8 cellular contexts compared by ENCODE assay signal in genomic region chr11:10454902-10455631, GRCh38. TPM values are rescaled to one million over a fixed set of nuclear protein-coding genes. Genes with fewer than 3 reads are reported as not detected.
A peak's percentile ranks its signal among the peaks of the same experiment; 100 is the strongest.
DNase-seq lines count a peak whose midpoint lies in the region; ATAC-seq and TF ChIP-seq lines count a peak whose summit lies in the region.

Gene AMPD3, plus strand, starts transcription at chr11:10455264. Its CDS starts 6,256 bp downstream, at chr11:10461520.

- DNase-seq in heart left ventricle (no peak), left ventricle myocardium superior (no peak), dermis blood vessel endothelial cell (peak; percentile 24), myocyte (ENCODE audit: low read depth) (peak; percentile 97), NCI-H1436 treated with DMSO at 0.1 percent for 48 hours (lab: John Stamatoyannopoulos, UW) (no peak), NOMO-1 treated with dmso at 0.1 percent for 144 hours (lab: John Stamatoyannopoulos, UW; ENCODE audit: unreplicated experiment) (no peak)

- H3K9me3 ChIP-seq in heart left ventricle (no peaks in the 10 kb centered on the region), HUES64 (ENCODE audit: insufficient read depth, low read depth, low read length) (no peaks in the 10 kb centered on the region)

- H3K4me1 ChIP-seq in heart left ventricle (peaks cover 0 to 56% (median 9%) of the 10 kb centered on the region in 12 donors), HUES64 (ENCODE audit: insufficient read depth, low read length) (peaks cover 23% of the 10 kb centered on the region)

- intact Hi-C loops in heart left ventricle (cut with DNase I): no loop called here
- intact Hi-C loops in left ventricle myocardium superior (cut with micrococcal nuclease): no loop called here

- H3K27me3 ChIP-seq in heart left ventricle: peaks cover 0 to 21% (median 9%) of the 10 kb centered on the region in 9 donors
- peaks cover 26% of the 10 kb centered on the region for H3K27me3 ChIP-seq in HUES64 (ENCODE audit: insufficient read depth, low read length)

- peak in 1 of 4 donors; percentile 22 for ATAC-seq in heart left ventricle
- ATAC-seq in left ventricle myocardium superior: no peak

- H3K4me3 ChIP-seq in heart left ventricle (peak within 1 kb of the TSS in 10 of 12 donors; percentile 8 to 65 (median 35)), HUES64 (ENCODE audit: low read length) (peak within 1 kb of the TSS; percentile 34)

- TF ChIP-seq POLR2A in heart left ventricle (IDR thresholded peaks at IDR 0.05): no peak
- 0 out of 2 replicates have a peak, but pooled peaks have one; percentile 29 for TF ChIP-seq POLR2A in Raji (IDR thresholded peaks at IDR 0.05; ENCODE audit: insufficient read depth, low read depth, low read length)

- H3K36me3 ChIP-seq in heart left ventricle (no peaks in the 10 kb centered on the region), HUES64 (ENCODE audit: insufficient read depth, low read length) (no peaks in the 10 kb centered on the region)

- 75 to 84% (median 78%) methylated on average over 11 of the region's 11 CpGs for WGBS in heart left ventricle, 4 donors
- WGBS in HUES64: 76% methylated on average over 11 of the region's 11 CpGs

- peak within 1 kb of the TSS; percentile 0; the same call in 1 of the 2 replicates for H3K9ac ChIP-seq in HUES64 (ENCODE audit: low read depth, low read length)

- no peak for TF ChIP-seq CTCF in heart left ventricle (IDR thresholded peaks at IDR 0.05)

- H3K27ac ChIP-seq in heart left ventricle (peak within 1 kb of the TSS in 3 of 12 donors; percentile 0 to 86 (median 24)), HUES64 (ENCODE audit: low read depth, low read length) (no peak within 1 kb of the TSS)

RNA-seq across cellular contexts. Expression of gene AMPD3, which starts in this region (rescaled TPM):
- total RNA-seq in heart left ventricle (10 to 100 TPM in 1 of 9 donors, 1 to 10 TPM in 8; 2.3 to 16.8 (median 3.0) TPM), left ventricle myocardium superior (3.7 TPM), dermis blood vessel endothelial cell (1.0 and 2.3 TPM in 2 replicates), myocyte (4.4 and 10.3 TPM in 2 replicates)
- 1 to 10 TPM; 1.0 to 1.1 TPM for polyA plus RNA-seq in heart left ventricle
- polyA plus RNA-seq in HUES64 (2013, experiment 1 of 2): 5.3 TPM
- polyA plus RNA-seq in HUES64 (2013, experiment 2 of 2): 5.5 TPM
- polyA plus RNA-seq in myocyte (2012): 2.6 TPM

Comparison
In these comparisons a context has a peak if more than half of its experiments do, and no peak if none do; other contexts are left out.
1. DNase-seq: peak in dermis blood vessel endothelial cell (single experiment) and myocyte (single experiment); none in heart left ventricle (0 of 5), left ventricle myocardium superior (single experiment), NCI-H1436 treated with DMSO at 0.1 percent for 48 hours (single experiment) and NOMO-1 treated with dmso at 0.1 percent for 144 hours (single experiment).